Comparison of ENCODE assay signal across 8 cellular contexts in genomic region chr10:47705698-47706414, GRCh38. TPM values are rescaled to one million over a fixed set of nuclear protein-coding genes. Genes with fewer than 3 reads are reported as not detected.
DNase-seq lines count a peak whose midpoint lies in the region; ATAC-seq and TF ChIP-seq lines count a peak whose summit lies in the region.
"Not testable (repeated sequence)": the region's sequence is repeated elsewhere in the genome, so short reads cannot be mapped to it uniquely, and the experiment has no call there.

No MANE protein-coding gene starts in this region.

- H3K9me3 Mint-ChIP-seq in activated T-cell treated with anti-CD3 and anti-CD28 coated beads, Interleukin-2, amount 50 U/mL, for 24 hours; endothelial cell (ENCODE audit: unreplicated experiment); memory B cell: not testable (repeated sequence)

- DNase-seq in A673 (ENCODE audit: low spot score), result peak; percentile 0
- peak; percentile 48 for DNase-seq in RKO (ENCODE audit: low spot score)
- peak; percentile 80 for DNase-seq in activated T-cell treated with anti-CD3 and anti-CD28 coated beads, Interleukin-2, amount 50 U/mL, for 24 hours
- peak; percentile 69 for DNase-seq in endothelial cell (ENCODE audit: low spot score)
- DNase-seq in memory B cell (ENCODE audit: low spot score in 2 of 2), result peak; percentile 44 to 45
- peak; percentile 59 to 61 for DNase-seq in stimulated activated CD4-positive, alpha-beta T cell treated with anti-CD3 and anti-CD28 coated beads, Interleukin-2, amount 100 ng/mL, for 48 hours

- H3K9me3 ChIP-seq in A673 (ENCODE audit: low read depth, low read length, poor library complexity, severe bottlenecking), result not testable (repeated sequence)

- POLR2A ChIA-PET in A673 (lab: Charles Lee; ENCODE audit: low non-redundant PET), result not testable (repeated sequence)

- H3K4me1 Mint-ChIP-seq in activated T-cell treated with anti-CD3 and anti-CD28 coated beads, Interleukin-2, amount 50 U/mL, for 24 hours (ENCODE audit: low read depth); endothelial cell (ENCODE audit: unreplicated experiment); memory B cell: not testable (repeated sequence)

- intact Hi-C loops in A673 (cut with micrococcal nuclease; ENCODE audit: unreplicated experiment), result not testable (repeated sequence)

- not testable (repeated sequence) for H3K27me3 ChIP-seq in A673 (replicated peaks; ENCODE audit: insufficient read depth, low read depth, low read length, poor library complexity)

- not testable (repeated sequence) for H3K27me3 Mint-ChIP-seq in activated T-cell treated with anti-CD3 and anti-CD28 coated beads, Interleukin-2, amount 50 U/mL, for 24 hours; endothelial cell (ENCODE audit: unreplicated experiment); memory B cell

- not testable (repeated sequence) for H3K36me3 Mint-ChIP-seq in activated T-cell treated with anti-CD3 and anti-CD28 coated beads, Interleukin-2, amount 50 U/mL, for 24 hours (ENCODE audit: low read depth); endothelial cell (ENCODE audit: low read depth, unreplicated experiment); memory B cell

- not testable (repeated sequence) for H3K36me3 ChIP-seq in A673 (ENCODE audit: insufficient read depth, low read length, poor library complexity, severe bottlenecking)

- H3K4me3 ChIP-seq in A673 (ENCODE audit: low read depth, low read length, poor library complexity, severe bottlenecking), result peak overlapping the region; percentile 35

- peak overlapping the region; percentile 48 for H3K4me3 Mint-ChIP-seq in activated T-cell treated with anti-CD3 and anti-CD28 coated beads, Interleukin-2, amount 50 U/mL, for 24 hours
- H3K4me3 Mint-ChIP-seq in endothelial cell (ENCODE audit: unreplicated experiment) (peak overlapping the region; percentile 81), memory B cell (peak overlapping the region; percentile 67)

- CTCF ChIA-PET in A673 (lab: Charles Lee), result not testable (repeated sequence)

- BruUV-seq in A673 (replicated peaks; lab: Mats Ljungman, UMichigan), result not testable (repeated sequence)

- ATAC-seq in GM19397 (IDR thresholded peaks at IDR 0.05; ENCODE audit: unreplicated experiment) (peak; percentile 93), HG03045 (IDR thresholded peaks at IDR 0.05; ENCODE audit: unreplicated experiment) (peak; percentile 96), memory B cell (ENCODE audit: low read depth) (peak; percentile 97)

- not testable (repeated sequence) for H3K27ac Mint-ChIP-seq in activated T-cell treated with anti-CD3 and anti-CD28 coated beads, Interleukin-2, amount 50 U/mL, for 24 hours; endothelial cell (ENCODE audit: unreplicated experiment); memory B cell

- H3K27ac ChIP-seq in A673 (ENCODE audit: low read depth, low read length, poor library complexity, severe bottlenecking), result not testable (repeated sequence)

- TF ChIP-seq CTCF in A673 (conservative IDR thresholded peaks at IDR 0.05; ENCODE audit: low read depth, low read length); endothelial cell (IDR thresholded peaks at IDR 0.05; ENCODE audit: unreplicated experiment): not testable (repeated sequence)

- not testable (repeated sequence) for H3K4me1 ChIP-seq in A673 (ENCODE audit: insufficient read depth, low read length, poor library complexity, severe bottlenecking)

RNA-seq across cellular contexts. Expression of gene SYT15B, which starts 57.5 kb away (rescaled TPM):
- total RNA-seq in A673 (2021), result 0.21 and 0.26 TPM in 2 replicates
- total RNA-seq in endothelial cell (ENCODE audit: unreplicated experiment), result not detected

Comparison
In these comparisons a context has a peak if more than half of its experiments do, and no peak if none do; other contexts are left out.
1. DNase-seq: peak in every context shown above with its lines; median percentile 80 in activated T-cell treated with anti-CD3 and anti-CD28 coated beads, Interleukin-2, amount 50 U/mL, for 24 hours; 69 in endothelial cell; 60 in stimulated activated CD4-positive, alpha-beta T cell treated with anti-CD3 and anti-CD28 coated beads, Interleukin-2, amount 100 ng/mL, for 48 hours; 48 in RKO; 44 in memory B cell; 0 in A673.